ENCODE assay signal across 1 cellular context in the genomic region with DNA sequence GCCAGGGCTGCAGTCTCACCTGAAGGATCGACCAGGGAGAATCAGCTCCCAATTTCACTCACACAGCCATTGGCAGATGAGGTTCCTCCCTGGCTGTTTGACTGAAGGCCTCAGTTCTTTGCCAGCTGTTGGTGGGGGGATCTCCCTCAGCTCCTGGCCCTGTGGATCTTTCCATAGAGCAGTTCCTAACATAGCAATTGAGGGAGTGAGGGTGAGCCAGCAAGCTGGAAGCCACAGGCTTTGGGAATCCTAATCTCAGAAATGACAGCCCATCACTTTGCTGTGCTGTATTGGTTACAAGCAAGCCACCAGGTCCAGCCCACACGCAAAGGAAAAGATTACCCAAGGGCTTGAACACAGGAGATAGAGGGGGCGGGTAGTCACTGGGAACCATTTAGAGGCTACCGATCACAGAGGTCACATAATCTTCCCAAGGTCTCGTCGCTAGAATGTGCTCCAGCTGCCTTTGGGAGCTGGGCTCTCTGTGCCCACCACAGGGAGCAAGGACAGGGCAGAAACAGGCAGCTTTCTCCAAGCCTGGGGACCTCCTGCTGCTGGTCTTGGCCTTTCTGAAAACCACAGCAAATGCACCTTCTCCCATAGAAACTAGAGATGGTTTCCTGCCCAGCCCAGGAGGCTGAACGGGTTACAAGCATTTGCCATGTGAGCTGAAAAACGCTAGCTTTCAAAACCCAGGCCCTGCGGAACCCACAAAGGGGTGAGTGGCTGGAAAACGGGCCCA.
A peak's percentile ranks its signal among the peaks of the same experiment; 100 is the strongest.
TF ChIP-seq lines count a peak whose summit lies in the region.

No MANE protein-coding gene starts in this region.

TF ChIP-seq in GM12878, 131 proteins besides CTCF, POLR2A, EP300 and RAD21:
- TF ChIP-seq FOXM1 (IDR thresholded peaks at IDR 0.05; ENCODE audit: low read depth, low read length) = no peak
- TF ChIP-seq NR2F1 (conservative IDR thresholded peaks at IDR 0.05) = 0 out of 2 replicates have a peak, but pooled peaks have one; percentile 30
- no peak for TF ChIP-seq BMI1 (IDR thresholded peaks at IDR 0.05; ENCODE audit: borderline replicate concordance)
- no peak for TF ChIP-seq BACH1 (IDR thresholded peaks at IDR 0.05; ENCODE audit: borderline replicate concordance)
- TF ChIP-seq TARDBP (IDR thresholded peaks at IDR 0.05; ENCODE audit: borderline replicate concordance) = no peak
- TF ChIP-seq NKRF (conservative IDR thresholded peaks at IDR 0.05) = no peak
- no peak for TF ChIP-seq ZSCAN29 (IDR thresholded peaks at IDR 0.05)
- TF ChIP-seq JUND (IDR thresholded peaks at IDR 0.05; ENCODE audit: low read depth, low read length) = no peak
- TF ChIP-seq EZH2 (IDR thresholded peaks at IDR 0.05; ENCODE audit: borderline replicate concordance, control insufficient read depth, low read depth, low read length) = no peak
- TF ChIP-seq RUNX3 (IDR thresholded peaks at IDR 0.05; ENCODE audit: low read length) = peak; percentile 63
TF ChIP-seq in GM12878: peak in this region for 2.
